In genomic region chr6:37204014-37204751, GRCh38 we compare ENCODE assay signal across 1 cellular context.
TF ChIP-seq lines count a peak whose summit lies in the region.

No MANE protein-coding gene starts in this region.

TF ChIP-seq in H1, 55 proteins besides CTCF, POLR2A, EP300 and RAD21:
- TF ChIP-seq POU5F1 (IDR thresholded peaks at IDR 0.05; ENCODE audit: low read depth, low read length) = no peak
- TF ChIP-seq TCF12 (IDR thresholded peaks at IDR 0.05; ENCODE audit: low read depth, low read length) = no peak
- TF ChIP-seq CHD1 (IDR thresholded peaks at IDR 0.05; ENCODE audit: low read depth, low read length) = no peak
- TF ChIP-seq ATF3 (IDR thresholded peaks at IDR 0.05; ENCODE audit: insufficient read depth, low read depth, low read length) = no peak
- no peak for TF ChIP-seq SIRT6 (IDR thresholded peaks at IDR 0.05; ENCODE audit: low read length)
TF ChIP-seq in H1: peak in this region for 0.
